In the genomic region with DNA sequence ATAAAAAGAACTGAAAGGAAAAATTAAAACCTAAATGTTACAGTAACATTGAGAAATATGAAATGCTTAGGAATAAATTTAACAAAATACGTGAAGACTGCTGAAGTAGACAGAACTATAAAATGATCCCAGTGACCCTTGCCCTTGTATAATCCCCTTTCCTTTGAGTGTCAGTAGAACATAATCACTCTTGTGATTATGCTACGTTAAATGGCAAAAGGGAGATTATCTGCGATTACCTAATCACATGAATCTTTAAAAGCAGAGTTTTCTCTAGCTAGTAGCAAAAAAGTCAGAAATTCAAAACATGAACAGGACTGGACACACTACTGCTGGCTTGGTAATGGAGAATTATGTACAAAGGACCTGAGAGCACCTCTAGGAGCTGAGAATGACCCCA, we compare ENCODE assay signal across 11 cellular contexts.
"Had no signal": no experiment of that assay in that cellular context is flagged by ENCODE, and none has a peak within 500 bp of the region (broad histone marks: within the 10 kb centered on the region; RNA-seq: fewer than 3 reads in every experiment).

No MANE protein-coding gene starts in this region.

- H3K9me3 ChIP-seq: right atrium auricular region, upper lobe of right lung had no signal

- H3K27me3 ChIP-seq: right atrium auricular region, upper lobe of right lung had no signal

- H3K27ac ChIP-seq: right atrium auricular region, upper lobe of right lung had no signal

- DNase-seq: aorta; effector memory CD4-positive, alpha-beta T cell; foreskin melanocyte; stimulated activated CD4-positive, alpha-beta T cell treated with anti-CD3 and anti-CD28 coated beads, Interleukin-4, amount 100 ng/mL, for 4 hours; SW 1271; upper lobe of right lung had no signal

- H3K9me3 Mint-ChIP-seq: dendritic cell treated with granulocyte-macrophage colony-stimulating factor and Interleukin-4, amounts not matched to agents 40 ng/mL and 50 ng/mL, for 4 days had no signal

- H3K27me3 Mint-ChIP-seq: activated CD4-positive, alpha-beta T cell treated with anti-CD3 and anti-CD28 coated beads, Interleukin-2, amount 10 ng/mL, durations not matched to agents 7 days and 5 days; dendritic cell treated with granulocyte-macrophage colony-stimulating factor and Interleukin-4, amounts not matched to agents 40 ng/mL and 50 ng/mL, for 4 days; stimulated activated naive CD8-positive, alpha-beta T cell treated with anti-CD3 and anti-CD28 coated beads, Interleukin-15, amount 100 ng/mL, for 72 hours had no signal

- ATAC-seq: upper lobe of right lung had no signal

- H3K27ac Mint-ChIP-seq: dendritic cell treated with granulocyte-macrophage colony-stimulating factor and Interleukin-4, amounts not matched to agents 40 ng/mL and 50 ng/mL, for 4 days had no signal

- H3K36me3 ChIP-seq: right atrium auricular region, upper lobe of right lung had no signal

- H3K4me3 ChIP-seq: right atrium auricular region, skin epidermis, upper lobe of right lung had no signal

- H3K4me3 Mint-ChIP-seq: activated CD4-positive, alpha-beta T cell treated with anti-CD3 and anti-CD28 coated beads, Interleukin-2, amount 10 ng/mL, durations not matched to agents 7 days and 5 days; dendritic cell treated with granulocyte-macrophage colony-stimulating factor and Interleukin-4, amounts not matched to agents 40 ng/mL and 50 ng/mL, for 4 days had no signal
